10 cellular contexts compared by ENCODE assay signal in the genomic region with DNA sequence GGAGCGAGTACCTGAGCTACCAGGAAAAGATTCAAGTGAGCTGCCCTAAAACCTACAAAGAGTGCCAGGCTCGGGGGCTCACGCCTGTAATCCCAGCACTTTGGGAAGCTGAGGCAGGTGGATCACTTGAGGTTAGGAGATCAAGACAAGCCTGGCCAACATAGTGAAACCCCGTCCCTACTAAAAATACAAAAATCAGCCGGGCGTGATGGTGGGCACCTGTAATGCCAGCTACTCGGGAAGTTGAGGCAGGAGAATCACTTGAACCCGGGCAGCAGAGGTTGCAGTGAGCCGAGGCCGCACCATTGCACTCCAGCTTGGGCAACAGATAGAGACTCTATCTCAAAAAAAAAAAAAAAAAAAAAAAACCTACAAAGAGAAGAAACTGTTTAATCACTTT. TPM values are rescaled to one million over a fixed set of nuclear protein-coding genes. Genes with fewer than 3 reads are reported as not detected.
DNase-seq lines count a peak whose midpoint lies in the region; ATAC-seq and TF ChIP-seq lines count a peak whose summit lies in the region.
"Not testable (repeated sequence)": the region's sequence is repeated elsewhere in the genome, so short reads cannot be mapped to it uniquely, and the experiment has no call there.
"Had no signal": no experiment of that assay in that cellular context is flagged by ENCODE, and none has a peak within 500 bp of the region (broad histone marks: within the 10 kb centered on the region; RNA-seq: fewer than 3 reads in every experiment).

No MANE protein-coding gene starts in this region.

- CTCF ChIA-PET in Panc1 (lab: Charles Lee): not testable (repeated sequence)

- not testable (repeated sequence) for H3K9me3 Mint-ChIP-seq in memory B cell

- not testable (repeated sequence) for H3K36me3 ChIP-seq in Panc1 (ENCODE audit: control insufficient read depth, insufficient read depth, low read length); skeletal muscle tissue (ENCODE audit: control insufficient read depth in 3 of 3, insufficient read depth in 3 of 3, low read length in 3 of 3)
- peaks cover 8 to 14% of the 10 kb centered on the region in 2 donors for H3K36me3 ChIP-seq in ascending aorta

- H3K9me3 ChIP-seq in Panc1 (ENCODE audit: control insufficient read depth, insufficient read depth, low read depth, low read length); ascending aorta; skeletal muscle tissue (ENCODE audit: control insufficient read depth in 3 of 3, low read length in 3 of 3): not testable (repeated sequence)

- POLR2A ChIA-PET in Panc1 (lab: Charles Lee): not testable (repeated sequence)

- BruUV-seq in Panc1 (replicated peaks; lab: Mats Ljungman, UMichigan): not testable (repeated sequence)

- not testable (repeated sequence) for H3K27me3 ChIP-seq in Panc1 (ENCODE audit: control insufficient read depth, insufficient read depth, low read length); ascending aorta; skeletal muscle tissue (ENCODE audit: control insufficient read depth in 3 of 3, insufficient read depth in 3 of 3, low read length in 3 of 3)

- peak overlapping the region; percentile 30 for H3K4me3 Mint-ChIP-seq in memory B cell

- H3K9ac ChIP-seq in skeletal muscle tissue (ENCODE audit: low read depth in 1 of 3, low read length in 3 of 3): peak overlapping the region in 1 of 3 donors; percentile 98

- not testable (repeated sequence) for DNase-seq in Panc1 (ENCODE audit: low read depth, low spot score); memory B cell (ENCODE audit: low spot score in 2 of 2)
- peak in 1 of 2 donors; percentile 38 for DNase-seq in ascending aorta (ENCODE audit: low spot score in 2 of 2)

- H3K27ac Mint-ChIP-seq in memory B cell: not testable (repeated sequence)

- peak overlapping the region; percentile 93 for H3K4me3 ChIP-seq in GM12875 (ENCODE audit: low read depth, low read length)
- not testable (repeated sequence) for H3K4me3 ChIP-seq in Panc1 (ENCODE audit: low read depth in 2 of 2, low read length in 2 of 2); ascending aorta; skeletal muscle tissue (ENCODE audit: low read length in 3 of 3)

- not testable (repeated sequence) for H3K36me3 Mint-ChIP-seq in memory B cell

- not testable (repeated sequence) for TF ChIP-seq CTCF in GM12875 (IDR thresholded peaks at IDR 0.05; ENCODE audit: borderline replicate concordance, insufficient read depth, low read depth, low read length); Panc1 (IDR thresholded peaks at IDR 0.05); ascending aorta (IDR thresholded peaks at IDR 0.05)

- intact Hi-C loops in Panc1 (cut with micrococcal nuclease; ENCODE audit: unreplicated experiment); ascending aorta (cut with DNase I): not testable (repeated sequence)

- H3K27me3 Mint-ChIP-seq in memory B cell: not testable (repeated sequence)

- peaks cover 14% of the 10 kb centered on the region for H3K4me1 Mint-ChIP-seq in memory B cell

- H3K4me1 ChIP-seq in Panc1 (ENCODE audit: control insufficient read depth, insufficient read depth, low read length) (peaks cover 17% of the 10 kb centered on the region), ascending aorta (peaks cover 0 to 10% of the 10 kb centered on the region in 2 donors), skeletal muscle tissue (ENCODE audit: control insufficient read depth in 3 of 3, insufficient read depth in 3 of 3, low read length in 3 of 3) (peaks cover 7 to 13% (median 10%) of the 10 kb centered on the region in 3 donors)

- in situ Hi-C loops in Panc1 (cut with HindIII; ENCODE audit: low pct_unique_long_range_greater_than_20kb, low sequenced_read_pairs): not testable (repeated sequence)

- not testable (repeated sequence) for ATAC-seq in Panc1; memory B cell (ENCODE audit: low read depth)

- H3K27ac ChIP-seq in Panc1 (ENCODE audit: low read length) (peak overlapping the region; percentile 92), ascending aorta (peak overlapping the region; percentile 97 to 100), skeletal muscle tissue (ENCODE audit: low read depth, low read length) (peak overlapping the region; percentile 99)

RNA-seq across cellular contexts. Expression of a gene that starts 3.0 kb away (rescaled TPM):
- total RNA-seq in Panc1 (2021; ENCODE audit: unreplicated experiment) (66.2 TPM), ascending aorta (8.9 TPM), skeletal muscle tissue (18.8 TPM)
- 56.6 TPM for polyA plus RNA-seq in Panc1 (2012; ENCODE audit: insufficient read length)

RNA-seq across cellular contexts. Expression of a gene that starts 24.7 kb away (rescaled TPM):
- total RNA-seq in Panc1 (2021; ENCODE audit: unreplicated experiment) (not detected), ascending aorta (not detected), skeletal muscle tissue (2.1 TPM)
- polyA plus RNA-seq in Panc1 (2012; ENCODE audit: insufficient read length): 0.17 TPM
- total RNA-seq: activated CD4-positive, alpha-beta T cell treated with anti-CD3 and anti-CD28 coated beads, Interleukin-2, amount 10 ng/mL, durations not matched to agents 7 days and 5 days; fibroblast of villous mesenchyme; kidney epithelial cell; mononuclear cell; omental fat pad had no signal

RNA-seq across cellular contexts. Expression of a gene that starts 35.9 kb away (rescaled TPM):
- total RNA-seq in Panc1 (2021; ENCODE audit: unreplicated experiment) (146 TPM), ascending aorta (73.1 TPM), skeletal muscle tissue (99.2 TPM)
- polyA plus RNA-seq in Panc1 (2012; ENCODE audit: insufficient read length): 147 TPM

RNA-seq across cellular contexts. Expression of a gene that starts 39.7 kb away (rescaled TPM):
- total RNA-seq in Panc1 (2021; ENCODE audit: unreplicated experiment) (0.39 TPM), ascending aorta (3.7 TPM), skeletal muscle tissue (54.8 TPM)
- polyA plus RNA-seq in Panc1 (2012; ENCODE audit: insufficient read length): 1.1 TPM

RNA-seq across cellular contexts. Expression of a gene that starts 49.4 kb away (rescaled TPM):
- total RNA-seq in Panc1 (2021; ENCODE audit: unreplicated experiment) (3.4 TPM), ascending aorta (0.64 TPM), skeletal muscle tissue (2.1 TPM)
- 4.9 TPM for polyA plus RNA-seq in Panc1 (2012; ENCODE audit: insufficient read length)
